3 cellular contexts compared by ENCODE assay signal in the genomic region with DNA sequence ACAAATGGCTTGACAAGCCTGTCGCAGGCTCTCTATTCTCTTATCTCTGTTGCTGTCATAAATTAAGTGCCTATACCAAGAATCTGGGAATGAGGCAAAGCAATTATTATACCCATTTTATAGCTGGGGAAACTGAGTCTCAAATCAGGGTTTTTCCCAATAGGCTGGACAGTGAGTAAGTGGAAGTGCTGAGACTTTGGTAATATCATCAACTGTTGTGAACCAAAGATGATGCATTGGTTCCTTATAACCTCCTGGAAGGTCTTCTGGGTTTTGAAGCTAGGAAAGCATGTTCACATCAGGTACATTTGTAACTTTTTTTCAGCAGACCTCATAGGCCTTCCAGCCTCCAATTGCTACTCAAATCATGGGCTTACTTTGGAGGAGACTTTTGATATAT.
TF ChIP-seq lines count a peak whose summit lies in the region.

No MANE protein-coding gene starts in this region.

TF ChIP-seq in HepG2, 621 proteins besides CTCF, POLR2A, EP300 and RAD21:
- 0 out of 2 replicates have a peak, but pooled peaks have one; percentile 33 for TF ChIP-seq ZNF629 (CRISPR knock-in tag; conservative IDR thresholded peaks at IDR 0.05)
- no peak for TF ChIP-seq ZNF317 (CRISPR knock-in tag; IDR thresholded peaks at IDR 0.05)
- no peak for TF ChIP-seq XRCC5 (optimal IDR thresholded peaks at IDR 0.05; ENCODE audit: low read length)
- TF ChIP-seq ZNF709 (CRISPR knock-in tag; IDR thresholded peaks at IDR 0.05): no peak
- no peak for TF ChIP-seq NFE2L1 (CRISPR knock-in tag; IDR thresholded peaks at IDR 0.05; ENCODE audit: borderline replicate concordance)
- no peak for TF ChIP-seq PHF5A (CRISPR knock-in tag; IDR thresholded peaks at IDR 0.05; ENCODE audit: low read depth, unreplicated experiment)
- TF ChIP-seq, protein P1, sequence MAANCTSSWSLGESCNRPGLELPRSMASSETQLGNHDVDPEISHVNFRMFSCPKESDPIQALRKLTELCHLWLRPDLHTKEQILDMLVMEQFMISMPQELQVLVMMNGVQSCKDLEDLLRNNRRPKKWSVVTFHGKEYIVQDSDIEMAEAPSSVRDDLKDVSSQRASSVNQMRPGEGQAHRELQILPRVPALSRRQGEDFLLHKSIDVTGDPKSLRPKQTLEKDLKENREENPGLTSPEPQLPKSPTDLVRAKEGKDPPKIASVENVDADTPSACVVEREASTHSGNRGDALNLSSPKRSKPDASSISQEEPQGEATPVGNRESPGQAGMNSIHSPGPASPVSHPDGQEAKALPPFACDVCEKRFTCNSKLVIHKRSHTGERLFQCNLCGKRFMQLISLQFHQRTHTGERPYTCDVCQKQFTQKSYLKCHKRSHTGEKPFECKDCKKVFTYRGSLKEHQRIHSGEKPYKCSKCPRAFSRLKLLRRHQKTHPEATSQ (CRISPR knock-in tag; IDR thresholded peaks at IDR 0.05; ENCODE audit: borderline replicate concordance): no peak

TF ChIP-seq in GM12891, 5 proteins besides CTCF, POLR2A, EP300 and RAD21:
- TF ChIP-seq TAF1 (IDR thresholded peaks at IDR 0.05; ENCODE audit: low read depth, low read length) (no peak), SPI1 (IDR thresholded peaks at IDR 0.05; ENCODE audit: low read depth, low read length) (no peak), PAX5 (IDR thresholded peaks at IDR 0.05; ENCODE audit: insufficient read depth, low read length, severe bottlenecking) (no peak), POLR2AphosphoS5 (IDR thresholded peaks at IDR 0.05; ENCODE audit: low read depth, low read length) (no peak), POU2F2 (IDR thresholded peaks at IDR 0.05; ENCODE audit: low read depth, low read length) (no peak)

TF ChIP-seq in K562, 482 proteins besides CTCF, POLR2A, EP300 and RAD21:
- TF ChIP-seq PTTG1 (tag; IDR thresholded peaks at IDR 0.05; ENCODE audit: low read depth) (no peak), ADNP (tag; IDR thresholded peaks at IDR 0.05) (peak; percentile 66), FOSL1 (tag; conservative IDR thresholded peaks at IDR 0.05) (no peak), TFAP4 (CRISPR knock-in tag; IDR thresholded peaks at IDR 0.05; ENCODE audit: borderline replicate concordance) (no peak), KDM1A (IDR thresholded peaks at IDR 0.05) (peak in 1 of 2 experiments; percentile 35; a peak in 1 of 4 replicates), GMEB1 (CRISPR knock-in tag; IDR thresholded peaks at IDR 0.05) (no peak), BRD4 (IDR thresholded peaks at IDR 0.05) (no peak), RBM15 (IDR thresholded peaks at IDR 0.05; ENCODE audit: insufficient read depth, low read length) (no peak), TEAD4 (IDR thresholded peaks at IDR 0.05; ENCODE audit: low read length) (no peak), TEAD4 (CRISPR knock-in tag; IDR thresholded peaks at IDR 0.05; ENCODE audit: borderline replicate concordance) (no peak), BCOR (IDR thresholded peaks at IDR 0.05) (peak; percentile 70; the same call in 1 of the 2 replicates), GATAD2A (IDR thresholded peaks at IDR 0.05) (no peak), GABPB1 (CRISPR knock-in tag; IDR thresholded peaks at IDR 0.05) (no peak), TAF1 (IDR thresholded peaks at IDR 0.05; ENCODE audit: control insufficient read depth, extremely low read depth, insufficient read depth, low read length, severe bottlenecking) (no peak), RBM25 (IDR thresholded peaks at IDR 0.05; ENCODE audit: low read depth, low read length, severe bottlenecking) (peak; percentile 74)
- TF ChIP-seq, protein P2, sequence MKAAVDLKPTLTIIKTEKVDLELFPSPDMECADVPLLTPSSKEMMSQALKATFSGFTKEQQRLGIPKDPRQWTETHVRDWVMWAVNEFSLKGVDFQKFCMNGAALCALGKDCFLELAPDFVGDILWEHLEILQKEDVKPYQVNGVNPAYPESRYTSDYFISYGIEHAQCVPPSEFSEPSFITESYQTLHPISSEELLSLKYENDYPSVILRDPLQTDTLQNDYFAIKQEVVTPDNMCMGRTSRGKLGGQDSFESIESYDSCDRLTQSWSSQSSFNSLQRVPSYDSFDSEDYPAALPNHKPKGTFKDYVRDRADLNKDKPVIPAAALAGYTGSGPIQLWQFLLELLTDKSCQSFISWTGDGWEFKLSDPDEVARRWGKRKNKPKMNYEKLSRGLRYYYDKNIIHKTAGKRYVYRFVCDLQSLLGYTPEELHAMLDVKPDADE (conservative IDR thresholded peaks at IDR 0.05; ENCODE audit: control insufficient read depth, low read depth, low read length): no peak
- TF ChIP-seq, protein P3, sequence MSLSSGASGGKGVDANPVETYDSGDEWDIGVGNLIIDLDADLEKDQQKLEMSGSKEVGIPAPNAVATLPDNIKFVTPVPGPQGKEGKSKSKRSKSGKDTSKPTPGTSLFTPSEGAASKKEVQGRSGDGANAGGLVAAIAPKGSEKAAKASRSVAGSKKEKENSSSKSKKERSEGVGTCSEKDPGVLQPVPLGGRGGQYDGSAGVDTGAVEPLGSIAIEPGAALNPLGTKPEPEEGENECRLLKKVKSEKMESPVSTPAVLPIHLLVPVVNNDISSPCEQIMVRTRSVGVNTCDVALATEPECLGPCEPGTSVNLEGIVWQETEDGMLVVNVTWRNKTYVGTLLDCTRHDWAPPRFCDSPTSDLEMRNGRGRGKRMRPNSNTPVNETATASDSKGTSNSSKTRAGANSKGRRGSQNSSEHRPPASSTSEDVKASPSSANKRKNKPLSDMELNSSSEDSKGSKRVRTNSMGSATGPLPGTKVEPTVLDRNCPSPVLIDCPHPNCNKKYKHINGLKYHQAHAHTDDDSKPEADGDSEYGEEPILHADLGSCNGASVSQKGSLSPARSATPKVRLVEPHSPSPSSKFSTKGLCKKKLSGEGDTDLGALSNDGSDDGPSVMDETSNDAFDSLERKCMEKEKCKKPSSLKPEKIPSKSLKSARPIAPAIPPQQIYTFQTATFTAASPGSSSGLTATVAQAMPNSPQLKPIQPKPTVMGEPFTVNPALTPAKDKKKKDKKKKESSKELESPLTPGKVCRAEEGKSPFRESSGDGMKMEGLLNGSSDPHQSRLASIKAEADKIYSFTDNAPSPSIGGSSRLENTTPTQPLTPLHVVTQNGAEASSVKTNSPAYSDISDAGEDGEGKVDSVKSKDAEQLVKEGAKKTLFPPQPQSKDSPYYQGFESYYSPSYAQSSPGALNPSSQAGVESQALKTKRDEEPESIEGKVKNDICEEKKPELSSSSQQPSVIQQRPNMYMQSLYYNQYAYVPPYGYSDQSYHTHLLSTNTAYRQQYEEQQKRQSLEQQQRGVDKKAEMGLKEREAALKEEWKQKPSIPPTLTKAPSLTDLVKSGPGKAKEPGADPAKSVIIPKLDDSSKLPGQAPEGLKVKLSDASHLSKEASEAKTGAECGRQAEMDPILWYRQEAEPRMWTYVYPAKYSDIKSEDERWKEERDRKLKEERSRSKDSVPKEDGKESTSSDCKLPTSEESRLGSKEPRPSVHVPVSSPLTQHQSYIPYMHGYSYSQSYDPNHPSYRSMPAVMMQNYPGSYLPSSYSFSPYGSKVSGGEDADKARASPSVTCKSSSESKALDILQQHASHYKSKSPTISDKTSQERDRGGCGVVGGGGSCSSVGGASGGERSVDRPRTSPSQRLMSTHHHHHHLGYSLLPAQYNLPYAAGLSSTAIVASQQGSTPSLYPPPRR (CRISPR knock-in tag; IDR thresholded peaks at IDR 0.05; ENCODE audit: borderline replicate concordance): no peak
- TF ChIP-seq, protein P4, sequence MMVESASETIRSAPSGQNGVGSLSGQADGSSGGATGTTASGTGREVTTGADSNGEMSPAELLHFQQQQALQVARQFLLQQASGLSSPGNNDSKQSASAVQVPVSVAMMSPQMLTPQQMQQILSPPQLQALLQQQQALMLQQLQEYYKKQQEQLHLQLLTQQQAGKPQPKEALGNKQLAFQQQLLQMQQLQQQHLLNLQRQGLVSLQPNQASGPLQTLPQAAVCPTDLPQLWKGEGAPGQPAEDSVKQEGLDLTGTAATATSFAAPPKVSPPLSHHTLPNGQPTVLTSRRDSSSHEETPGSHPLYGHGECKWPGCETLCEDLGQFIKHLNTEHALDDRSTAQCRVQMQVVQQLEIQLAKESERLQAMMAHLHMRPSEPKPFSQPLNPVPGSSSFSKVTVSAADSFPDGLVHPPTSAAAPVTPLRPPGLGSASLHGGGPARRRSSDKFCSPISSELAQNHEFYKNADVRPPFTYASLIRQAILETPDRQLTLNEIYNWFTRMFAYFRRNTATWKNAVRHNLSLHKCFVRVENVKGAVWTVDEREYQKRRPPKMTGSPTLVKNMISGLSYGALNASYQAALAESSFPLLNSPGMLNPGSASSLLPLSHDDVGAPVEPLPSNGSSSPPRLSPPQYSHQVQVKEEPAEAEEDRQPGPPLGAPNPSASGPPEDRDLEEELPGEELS (CRISPR knock-in tag; IDR thresholded peaks at IDR 0.05; ENCODE audit: borderline replicate concordance): no peak
- TF ChIP-seq, protein P5, sequence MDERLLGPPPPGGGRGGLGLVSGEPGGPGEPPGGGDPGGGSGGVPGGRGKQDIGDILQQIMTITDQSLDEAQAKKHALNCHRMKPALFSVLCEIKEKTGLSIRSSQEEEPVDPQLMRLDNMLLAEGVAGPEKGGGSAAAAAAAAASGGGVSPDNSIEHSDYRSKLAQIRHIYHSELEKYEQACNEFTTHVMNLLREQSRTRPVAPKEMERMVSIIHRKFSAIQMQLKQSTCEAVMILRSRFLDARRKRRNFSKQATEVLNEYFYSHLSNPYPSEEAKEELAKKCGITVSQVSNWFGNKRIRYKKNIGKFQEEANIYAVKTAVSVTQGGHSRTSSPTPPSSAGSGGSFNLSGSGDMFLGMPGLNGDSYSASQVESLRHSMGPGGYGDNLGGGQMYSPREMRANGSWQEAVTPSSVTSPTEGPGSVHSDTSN (CRISPR knock-in tag; IDR thresholded peaks at IDR 0.05; ENCODE audit: low read depth): no peak
- TF ChIP-seq, protein P5 (tag; conservative IDR thresholded peaks at IDR 0.05; ENCODE audit: low read depth): peak; percentile 43; the same call in 1 of the 2 replicates
TF ChIP-seq in K562: peak in this region for 5.
